In genomic region chr6:29319931-29320330, GRCh38 we compare ENCODE assay signal across 23 cellular contexts. TPM values are rescaled to one million over a fixed set of nuclear protein-coding genes. Genes with fewer than 3 reads are reported as not detected.
DNase-seq lines count a peak whose midpoint lies in the region; ATAC-seq, FAIRE-seq and TF ChIP-seq lines count a peak whose summit lies in the region.
"Had no signal": no experiment of that assay in that cellular context is flagged by ENCODE, and none has a peak within 500 bp of the region (broad histone marks: within the 10 kb centered on the region; RNA-seq: fewer than 3 reads in every experiment).

No MANE protein-coding gene starts in this region.

- no peak overlapping the region for H3K27ac ChIP-seq in K562 (ENCODE audit: extremely low read depth, low read depth, low read length)
- H3K27ac ChIP-seq: BLaER1 had no signal

- no peak overlapping the region for H2AFZ ChIP-seq in K562 (ENCODE audit: low read depth, low read length)

- no peak for TF ChIP-seq EP300 in K562 (IDR thresholded peaks at IDR 0.05; ENCODE audit: low read length)

- POLR2A ChIA-PET in K562 (lab: Yijun Ruan, JAX) = interaction anchor here (0.8 kb wide), 1 partner anchor 29 kb away, joined by 3 read pairs; no protein-coding TSS in a partner anchor

- TF ChIP-seq CTCF in K562 (IDR thresholded peaks at IDR 0.05 in 2 of 3, conservative IDR thresholded peaks at IDR 0.05 in 1 of 3; ENCODE audit: insufficient read depth in 2 of 3, low read depth in 1 of 3, low read length in 3 of 3) (no peak), D721Med (IDR thresholded peaks at IDR 0.05; ENCODE audit: insufficient read depth, missing control alignments) (no peak)

- no peak overlapping the region for H3K4me3 ChIP-seq in K562
- H3K4me3 ChIP-seq: BLaER1, GM12878 had no signal

- no peaks in the 10 kb centered on the region for H4K20me1 ChIP-seq in K562 (replicated peaks; ENCODE audit: control insufficient read depth, insufficient read depth, low read length)
- H4K20me1 ChIP-seq: BLaER1 had no signal

- H3K36me3 ChIP-seq in K562 (ENCODE audit: control insufficient read depth, insufficient read depth, low read length) = no peaks in the 10 kb centered on the region
- H3K36me3 ChIP-seq: BE2C, BLaER1 had no signal

- no peaks in the 10 kb centered on the region for H3K4me1 ChIP-seq in K562 (replicated peaks in 1 of 2; ENCODE audit: control insufficient read depth in 2 of 2, insufficient read depth in 2 of 2, low read length in 2 of 2)
- H3K4me1 ChIP-seq: BE2C, BLaER1 had no signal

- H3K4me2 ChIP-seq in K562 (ENCODE audit: insufficient read depth, low read length) = no peak overlapping the region
- H3K4me2 ChIP-seq: BLaER1 had no signal

- in situ Hi-C loops in K562 (cut with MboI) = no loop called here

- peak; percentile 55 for FAIRE-seq in G401.6 (lab: Jason Lieb, UNC)
- no peak for FAIRE-seq in K562 (lab: Jason Lieb, UNC)
- peak; percentile 8 for FAIRE-seq in frontal cortex (lab: Jason Lieb, UNC)
- FAIRE-seq in D721Med (lab: Jason Lieb, UNC) = no peak
- FAIRE-seq: GM12878, GM12892, GM18507, GM19239 had no signal

- H3K9ac ChIP-seq in K562 (ENCODE audit: insufficient read depth in 1 of 2, low read depth in 2 of 2, low read length in 2 of 2) = no peak overlapping the region
- H3K9ac ChIP-seq: BLaER1 had no signal

- no peak for TF ChIP-seq RAD21 in K562 (CRISPR knock-in tag; conservative IDR thresholded peaks at IDR 0.05 in 1 of 2, IDR thresholded peaks at IDR 0.05 in 1 of 2)

- no peaks in the 10 kb centered on the region; a peak in 1 of 5 replicates for H3K27me3 ChIP-seq in K562 (ENCODE audit: control insufficient read depth in 2 of 2, insufficient read depth in 2 of 2, low read length in 2 of 2)
- H3K27me3 ChIP-seq: BE2C, BLaER1 had no signal

- WGBS in K562 (ENCODE audit: insufficient coverage, low coverage, missing lambda C conversion rate) = 2% methylated on average over 2 of the region's 2 CpGs

- DNase-seq in K562 (ENCODE audit: extremely low read depth in 1 of 4, low spot score in 3 of 4) (no peak), frontal cortex (ENCODE audit: low spot score in 2 of 2) (no peak), D721Med (ENCODE audit: insufficient read length, low spot score) (no peak), left colon (no peak)
- DNase-seq: 8988T; ACHN; BE2C; C1 segment of cervical spinal cord; CD4-positive, alpha-beta memory T cell; CD4-positive, CD25-positive, alpha-beta regulatory T cell; CD8-positive, alpha-beta memory T cell; COR-L47; DMS79 treated with DMSO at 0.1 percent for 48 hours; GDM1 had no signal

- ATAC-seq in K562 (no peak), left colon (no peak)
- ATAC-seq: GM12878 had no signal

- H3K9me1 ChIP-seq in K562 (ENCODE audit: control insufficient read depth, insufficient read depth, low read length) = no peaks in the 10 kb centered on the region

- no peak for TF ChIP-seq POLR2A in K562 (conservative IDR thresholded peaks at IDR 0.05)

- H3K79me2 ChIP-seq in K562 (ENCODE audit: control insufficient read depth, insufficient read depth, low read length) = no peaks in the 10 kb centered on the region

- CTCF ChIA-PET in K562 (lab: Yijun Ruan, JAX; ENCODE audit: low intra/inter-chr PET ratio) = no interaction called here

- BruUV-seq in K562 (replicated peaks; lab: Mats Ljungman, UMichigan) = no TSS peak

- H3K9me3 ChIP-seq in K562 (replicated peaks; ENCODE audit: control insufficient read depth, insufficient read depth, low read depth, low read length) = no peaks in the 10 kb centered on the region
- H3K9me3 ChIP-seq: BE2C, BLaER1 had no signal

- intact Hi-C loops in K562 (cut with micrococcal nuclease) = no loop called here
- intact Hi-C loops in left colon (cut with DNase I, micrococcal nuclease) = no loop called here

TF ChIP-seq in K562, 482 proteins besides CTCF, POLR2A, EP300 and RAD21:
- no peak for TF ChIP-seq RUNX1 (IDR thresholded peaks at IDR 0.05; ENCODE audit: low read depth)
- TF ChIP-seq C11orf30 (IDR thresholded peaks at IDR 0.05; ENCODE audit: low read depth) = peak; percentile 65; the same call in 1 of the 2 replicates
- TF ChIP-seq ZNF316 (IDR thresholded peaks at IDR 0.05) = peak; percentile 86

RNA-seq across cellular contexts. Expression of gene OR14J1, which starts 18.4 kb away (rescaled TPM):
- 0.18 TPM in 1 of 2 replicates, not detected in the other for total RNA-seq in K562 (2011; cell fraction: chromatin; rRNA removed; ENCODE audit: low replicate concordance)
- not detected in 2 replicates for total RNA-seq in K562 (2011; cell fraction: nucleolus; rRNA removed)
- 0.07 and 0.53 TPM in 2 replicates for total RNA-seq in K562 (2011; cell fraction: nucleoplasm; rRNA removed)
- total RNA-seq in K562 (2014; rRNA removed) (not detected in 2 replicates), K562 (2014; rRNA removed; fragmentation: Illumina TruSeq; extraction: Trizol) (not detected in 2 replicates), K562 (2015; rRNA removed; fragmentation: Illumina TruSeq; extraction: Trizol) (not detected in 2 replicates), K562 (2021) (not detected in 2 replicates), frontal cortex (not detected), left colon (not detected)
- polyA plus RNA-seq in K562 (2011; rRNA removed) (not detected in 2 replicates), K562 (2014; fragmentation: Illumina TruSeq; extraction: Trizol) (not detected in 2 replicates), K562 (2014; fragmentation: Nextera tagmentation; extraction: Ambion mirVana) (not detected), K562 (2014; rRNA removed) (not detected in 2 replicates)
- not detected in 2 replicates for polyA plus RNA-seq in K562 (2011; cell fraction: cytosol; rRNA removed)
- not detected in 2 replicates for polyA plus RNA-seq in K562 (2011; cell fraction: nucleus; rRNA removed)
- polyA plus RNA-seq in K562 (2012) = not detected in 2 replicates
- not detected in 2 replicates for polyA minus RNA-seq in K562 (2011; rRNA and poly(A)+ RNA removed)
- not detected in 2 replicates for polyA minus RNA-seq in K562 (2011; cell fraction: cytosol; rRNA and poly(A)+ RNA removed)
- polyA minus RNA-seq in K562 (2011; cell fraction: nucleus; rRNA and poly(A)+ RNA removed) = under 0.01 TPM in 1 of 2 replicates, not detected in the other
- total RNA-seq: A673; CD4-positive, alpha-beta memory T cell; CD4-positive, CD25-positive, alpha-beta regulatory T cell; CD8-positive, alpha-beta memory T cell; GM12878 had no signal
- polyA plus RNA-seq: AG04450; CD14-positive monocyte; CD4-positive, alpha-beta memory T cell; CD4-positive, CD25-positive, alpha-beta regulatory T cell; CD8-positive, alpha-beta memory T cell; GM12878 had no signal

RNA-seq across cellular contexts. Expression of gene OR5V1, which starts 48.7 kb away (rescaled TPM):
- not detected in 2 replicates for total RNA-seq in K562 (2011; cell fraction: chromatin; rRNA removed; ENCODE audit: low replicate concordance)
- total RNA-seq in K562 (2011; cell fraction: nucleolus; rRNA removed) = not detected in 2 replicates
- total RNA-seq in K562 (2011; cell fraction: nucleoplasm; rRNA removed) = not detected in 2 replicates
- total RNA-seq in K562 (2014; rRNA removed) (not detected in 2 replicates), K562 (2014; rRNA removed; fragmentation: Illumina TruSeq; extraction: Trizol) (not detected in 2 replicates), K562 (2015; rRNA removed; fragmentation: Illumina TruSeq; extraction: Trizol) (not detected in 2 replicates), K562 (2021) (not detected in 2 replicates), frontal cortex (not detected), left colon (not detected)
- polyA plus RNA-seq in K562 (2011; rRNA removed) (not detected in 2 replicates), K562 (2014; fragmentation: Illumina TruSeq; extraction: Trizol) (not detected in 2 replicates), K562 (2014; fragmentation: Nextera tagmentation; extraction: Ambion mirVana) (not detected), K562 (2014; rRNA removed) (not detected in 2 replicates)
- not detected in 2 replicates for polyA plus RNA-seq in K562 (2011; cell fraction: cytosol; rRNA removed)
- not detected in 2 replicates for polyA plus RNA-seq in K562 (2011; cell fraction: nucleus; rRNA removed)
- polyA plus RNA-seq in K562 (2012) = not detected in 2 replicates
- polyA minus RNA-seq in K562 (2011; rRNA and poly(A)+ RNA removed) = not detected in 2 replicates
- not detected in 2 replicates for polyA minus RNA-seq in K562 (2011; cell fraction: cytosol; rRNA and poly(A)+ RNA removed)
- not detected in 2 replicates for polyA minus RNA-seq in K562 (2011; cell fraction: nucleus; rRNA and poly(A)+ RNA removed)
- total RNA-seq: A673; CD4-positive, alpha-beta memory T cell; CD4-positive, CD25-positive, alpha-beta regulatory T cell; CD8-positive, alpha-beta memory T cell; GM12878 had no signal
- polyA plus RNA-seq: AG04450; CD14-positive monocyte; CD4-positive, alpha-beta memory T cell; CD4-positive, CD25-positive, alpha-beta regulatory T cell; CD8-positive, alpha-beta memory T cell; GM12878 had no signal

RNA-seq across cellular contexts. Expression of gene OR12D3, which starts 55.2 kb away (rescaled TPM):
- total RNA-seq in K562 (2011; cell fraction: chromatin; rRNA removed; ENCODE audit: low replicate concordance) = not detected in 2 replicates
- not detected in 2 replicates for total RNA-seq in K562 (2011; cell fraction: nucleolus; rRNA removed)
- not detected in 2 replicates for total RNA-seq in K562 (2011; cell fraction: nucleoplasm; rRNA removed)
- total RNA-seq in K562 (2014; rRNA removed) (not detected in 2 replicates), K562 (2014; rRNA removed; fragmentation: Illumina TruSeq; extraction: Trizol) (not detected in 2 replicates), K562 (2015; rRNA removed; fragmentation: Illumina TruSeq; extraction: Trizol) (not detected in 2 replicates), K562 (2021) (not detected in 2 replicates), frontal cortex (not detected), left colon (not detected)
- polyA plus RNA-seq in K562 (2011; rRNA removed) (not detected in 2 replicates), K562 (2014; fragmentation: Illumina TruSeq; extraction: Trizol) (not detected in 2 replicates), K562 (2014; fragmentation: Nextera tagmentation; extraction: Ambion mirVana) (not detected), K562 (2014; rRNA removed) (not detected in 2 replicates)
- not detected in 2 replicates for polyA plus RNA-seq in K562 (2011; cell fraction: cytosol; rRNA removed)
- polyA plus RNA-seq in K562 (2011; cell fraction: nucleus; rRNA removed) = not detected in 2 replicates
- polyA plus RNA-seq in K562 (2012) = not detected in 2 replicates
- polyA minus RNA-seq in K562 (2011; rRNA and poly(A)+ RNA removed) = not detected in 2 replicates
- not detected in 2 replicates for polyA minus RNA-seq in K562 (2011; cell fraction: cytosol; rRNA and poly(A)+ RNA removed)
- not detected in 2 replicates for polyA minus RNA-seq in K562 (2011; cell fraction: nucleus; rRNA and poly(A)+ RNA removed)
- total RNA-seq: A673; CD4-positive, alpha-beta memory T cell; CD4-positive, CD25-positive, alpha-beta regulatory T cell; CD8-positive, alpha-beta memory T cell; GM12878 had no signal
- polyA plus RNA-seq: AG04450; CD14-positive monocyte; CD4-positive, alpha-beta memory T cell; CD4-positive, CD25-positive, alpha-beta regulatory T cell; CD8-positive, alpha-beta memory T cell; GM12878 had no signal
